ENCODE assay signal across 1 cellular context in genomic region chr16:56353054-56353921, GRCh38.
TF ChIP-seq lines count a peak whose summit lies in the region.

No MANE protein-coding gene starts in this region.

TF ChIP-seq in HepG2, 621 proteins besides CTCF, POLR2A, EP300 and RAD21 (continued from another document):
- TF ChIP-seq ZNF580 (CRISPR knock-in tag; IDR thresholded peaks at IDR 0.05; ENCODE audit: borderline replicate concordance, low read depth) = no peak
- TF ChIP-seq MAX (IDR thresholded peaks at IDR 0.05) = no peak
- TF ChIP-seq ZNF891 (CRISPR knock-in tag; IDR thresholded peaks at IDR 0.05) = no peak
- no peak for TF ChIP-seq ZNF460 (CRISPR knock-in tag; IDR thresholded peaks at IDR 0.05; ENCODE audit: borderline replicate concordance)
- no peak for TF ChIP-seq SOX5 (CRISPR knock-in tag; IDR thresholded peaks at IDR 0.05; ENCODE audit: borderline replicate concordance)
- no peak for TF ChIP-seq MXI1 (IDR thresholded peaks at IDR 0.05; ENCODE audit: borderline replicate concordance, low read depth, low read length)
- TF ChIP-seq PBX2 (CRISPR knock-in tag; IDR thresholded peaks at IDR 0.05) = no peak
- no peak for TF ChIP-seq BRCA1 (CRISPR knock-in tag; IDR thresholded peaks at IDR 0.05)
- no peak for TF ChIP-seq ZNF629 (CRISPR knock-in tag; conservative IDR thresholded peaks at IDR 0.05)
TF ChIP-seq in HepG2: peak in this region for 0.
